1 cellular context compared by ENCODE assay signal in genomic region chr1:221716713-221717490, GRCh38.
TF ChIP-seq lines count a peak whose summit lies in the region.

No MANE protein-coding gene starts in this region.

TF ChIP-seq in K562, 482 proteins besides CTCF, POLR2A, EP300 and RAD21 (continued from another document):
- TF ChIP-seq ZBTB2 (IDR thresholded peaks at IDR 0.05) (no peak), ELF4 (CRISPR knock-in tag; IDR thresholded peaks at IDR 0.05) (0 out of 2 replicates have a peak, but pooled peaks have one; percentile 11), CREB5 (CRISPR knock-in tag; IDR thresholded peaks at IDR 0.05) (no peak), ZNF384 (IDR thresholded peaks at IDR 0.05; ENCODE audit: low read depth, low read length) (no peak), ZNF644 (tag; IDR thresholded peaks at IDR 0.05; ENCODE audit: low read depth) (peak; percentile 66), PBX2 (CRISPR knock-in tag; IDR thresholded peaks at IDR 0.05; ENCODE audit: low read depth) (no peak; the same call in 1 of the 2 replicates), PBX2 (tag; conservative IDR thresholded peaks at IDR 0.05; ENCODE audit: low read depth) (peak; percentile 84), ZNF280A (IDR thresholded peaks at IDR 0.05; ENCODE audit: low read depth, partially characterized antibody) (no peak), NR4A1 (CRISPR knock-in tag; IDR thresholded peaks at IDR 0.05) (no peak), NR4A1 (tag; IDR thresholded peaks at IDR 0.05) (no peak), CBX5 (IDR thresholded peaks at IDR 0.05; ENCODE audit: borderline replicate concordance, low read depth) (no peak), HOXB6 (CRISPR knock-in tag; IDR thresholded peaks at IDR 0.05; ENCODE audit: borderline replicate concordance) (no peak), REST (CRISPR knock-in tag; IDR thresholded peaks at IDR 0.05; ENCODE audit: low read depth) (peak; percentile 96), SNRNP70 (optimal IDR thresholded peaks at IDR 0.05; ENCODE audit: low read depth, low read length) (no peak), BCL6 (CRISPR knock-in tag; IDR thresholded peaks at IDR 0.05) (no peak), TCF3 (CRISPR knock-in tag; IDR thresholded peaks at IDR 0.05) (peak; percentile 88), CEBPG (CRISPR knock-in tag; IDR thresholded peaks at IDR 0.05) (no peak), CEBPG (tag; conservative IDR thresholded peaks at IDR 0.05 in 1 of 2, IDR thresholded peaks at IDR 0.05 in 1 of 2) (no peak), ETV6 (IDR thresholded peaks at IDR 0.05; ENCODE audit: borderline replicate concordance in 1 of 2, low read depth in 2 of 2, low read length in 1 of 2) (0 out of 4 replicates have a peak, but pooled peaks of 1 of the 2 experiments have one; percentile 34), ETV6 (CRISPR knock-in tag; IDR thresholded peaks at IDR 0.05; ENCODE audit: borderline replicate concordance) (no peak), SPI1 (IDR thresholded peaks at IDR 0.05; ENCODE audit: borderline replicate concordance, low read depth, low read length) (no peak), ZBTB12 (CRISPR knock-in tag; IDR thresholded peaks at IDR 0.05) (no peak), CBFB (CRISPR knock-in tag; IDR thresholded peaks at IDR 0.05) (no peak), ZNF253 (CRISPR knock-in tag; conservative IDR thresholded peaks at IDR 0.05) (no peak), MYBL2 (IDR thresholded peaks at IDR 0.05; ENCODE audit: low read depth) (no peak), MYBL2 (CRISPR knock-in tag; IDR thresholded peaks at IDR 0.05; ENCODE audit: borderline replicate concordance) (no peak), NR2C1 (IDR thresholded peaks at IDR 0.05) (no peak), NR2C1 (tag; IDR thresholded peaks at IDR 0.05) (no peak), RCOR1 (IDR thresholded peaks at IDR 0.05; ENCODE audit: borderline replicate concordance in 1 of 2, low read depth in 2 of 2, low read length in 2 of 2) (peak in 1 of 2 experiments; percentile 89; a peak in 2 of 4 replicates), ZNF584 (CRISPR knock-in tag; IDR thresholded peaks at IDR 0.05; ENCODE audit: low read depth) (peak; percentile 45; the same call in 1 of the 2 replicates), TBL1XR1 (IDR thresholded peaks at IDR 0.05; ENCODE audit: low read length in 2 of 2) (peak in 1 of 2 experiments; percentile 75; a peak in 2 of 4 replicates), PKNOX1 (IDR thresholded peaks at IDR 0.05) (peak; percentile 95), CBX3 (IDR thresholded peaks at IDR 0.05; ENCODE audit: borderline replicate concordance in 1 of 2, low read length in 2 of 2) (0 out of 3 replicates have a peak, but pooled peaks of 1 of the 2 experiments have one; percentile 34), SMARCA5 (IDR thresholded peaks at IDR 0.05) (no peak), ZNF41 (CRISPR knock-in tag; conservative IDR thresholded peaks at IDR 0.05) (no peak), BMI1 (IDR thresholded peaks at IDR 0.05; ENCODE audit: low read length) (no peak), GTF3C2 (IDR thresholded peaks at IDR 0.05; ENCODE audit: borderline replicate concordance, extremely low read depth, insufficient read length) (no peak), CC2D1A (IDR thresholded peaks at IDR 0.05) (no peak), L3MBTL2 (IDR thresholded peaks at IDR 0.05) (peak; percentile 25; the same call in 1 of the 2 replicates)
- TF ChIP-seq, protein P1, sequence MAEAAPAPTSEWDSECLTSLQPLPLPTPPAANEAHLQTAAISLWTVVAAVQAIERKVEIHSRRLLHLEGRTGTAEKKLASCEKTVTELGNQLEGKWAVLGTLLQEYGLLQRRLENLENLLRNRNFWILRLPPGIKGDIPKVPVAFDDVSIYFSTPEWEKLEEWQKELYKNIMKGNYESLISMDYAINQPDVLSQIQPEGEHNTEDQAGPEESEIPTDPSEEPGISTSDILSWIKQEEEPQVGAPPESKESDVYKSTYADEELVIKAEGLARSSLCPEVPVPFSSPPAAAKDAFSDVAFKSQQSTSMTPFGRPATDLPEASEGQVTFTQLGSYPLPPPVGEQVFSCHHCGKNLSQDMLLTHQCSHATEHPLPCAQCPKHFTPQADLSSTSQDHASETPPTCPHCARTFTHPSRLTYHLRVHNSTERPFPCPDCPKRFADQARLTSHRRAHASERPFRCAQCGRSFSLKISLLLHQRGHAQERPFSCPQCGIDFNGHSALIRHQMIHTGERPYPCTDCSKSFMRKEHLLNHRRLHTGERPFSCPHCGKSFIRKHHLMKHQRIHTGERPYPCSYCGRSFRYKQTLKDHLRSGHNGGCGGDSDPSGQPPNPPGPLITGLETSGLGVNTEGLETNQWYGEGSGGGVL (CRISPR knock-in tag; IDR thresholded peaks at IDR 0.05): no peak
- TF ChIP-seq, protein P2, sequence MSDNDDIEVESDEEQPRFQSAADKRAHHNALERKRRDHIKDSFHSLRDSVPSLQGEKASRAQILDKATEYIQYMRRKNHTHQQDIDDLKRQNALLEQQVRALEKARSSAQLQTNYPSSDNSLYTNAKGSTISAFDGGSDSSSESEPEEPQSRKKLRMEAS (CRISPR knock-in tag; IDR thresholded peaks at IDR 0.05): 0 out of 2 replicates have a peak, but pooled peaks have one; percentile 35
- TF ChIP-seq, protein P3, sequence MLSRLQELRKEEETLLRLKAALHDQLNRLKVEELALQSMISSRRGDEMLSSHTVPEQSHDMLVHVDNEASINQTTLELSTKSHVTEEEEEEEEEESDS (CRISPR knock-in tag; IDR thresholded peaks at IDR 0.05): no peak
